1 cellular context compared by ENCODE assay signal in the genomic region with DNA sequence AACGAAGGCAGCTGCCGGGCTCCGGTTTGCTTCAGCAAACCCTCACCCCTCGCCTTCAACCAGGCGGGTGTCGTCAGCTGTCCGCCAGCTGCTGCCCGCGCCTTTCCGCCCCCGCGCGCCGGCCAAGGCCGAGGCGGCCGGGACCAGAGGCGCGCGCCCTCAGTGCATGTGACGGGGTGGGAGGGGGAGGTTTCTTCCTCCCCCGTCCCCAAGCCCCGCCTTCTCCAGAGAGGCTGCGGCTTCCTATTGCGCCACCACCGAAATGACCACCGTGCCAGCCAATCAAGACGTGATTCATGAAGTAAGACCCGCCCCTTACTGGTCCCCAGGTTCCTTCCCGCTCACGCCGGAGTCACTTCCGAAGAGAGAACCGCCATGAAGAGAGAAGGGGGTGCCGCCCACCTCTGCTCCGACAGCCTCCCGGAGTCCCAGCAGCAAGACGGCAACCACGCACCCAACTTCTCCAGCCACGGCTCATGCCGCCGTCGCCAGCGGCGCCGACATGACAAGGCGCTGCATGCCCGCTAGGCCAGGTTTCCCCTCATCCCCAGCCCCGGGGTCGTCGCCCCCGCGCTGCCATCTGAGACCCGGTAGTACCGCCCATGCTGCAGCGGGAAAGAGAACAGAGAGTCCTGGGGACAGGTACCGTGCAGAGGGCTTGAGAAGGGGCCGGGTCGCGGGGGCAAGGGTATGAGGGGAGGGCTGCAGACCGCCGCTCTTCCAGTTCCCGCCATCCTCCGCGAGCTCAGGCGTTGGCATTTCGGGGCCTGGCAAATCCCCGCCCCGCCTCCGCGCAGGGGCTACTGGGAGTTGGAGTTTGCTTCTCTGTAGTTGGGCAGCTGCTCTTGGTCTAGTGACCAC.
A peak's percentile ranks its signal among the peaks of the same experiment; 100 is the strongest.
TF ChIP-seq lines count a peak whose summit lies in the region.

A gene with protein sequence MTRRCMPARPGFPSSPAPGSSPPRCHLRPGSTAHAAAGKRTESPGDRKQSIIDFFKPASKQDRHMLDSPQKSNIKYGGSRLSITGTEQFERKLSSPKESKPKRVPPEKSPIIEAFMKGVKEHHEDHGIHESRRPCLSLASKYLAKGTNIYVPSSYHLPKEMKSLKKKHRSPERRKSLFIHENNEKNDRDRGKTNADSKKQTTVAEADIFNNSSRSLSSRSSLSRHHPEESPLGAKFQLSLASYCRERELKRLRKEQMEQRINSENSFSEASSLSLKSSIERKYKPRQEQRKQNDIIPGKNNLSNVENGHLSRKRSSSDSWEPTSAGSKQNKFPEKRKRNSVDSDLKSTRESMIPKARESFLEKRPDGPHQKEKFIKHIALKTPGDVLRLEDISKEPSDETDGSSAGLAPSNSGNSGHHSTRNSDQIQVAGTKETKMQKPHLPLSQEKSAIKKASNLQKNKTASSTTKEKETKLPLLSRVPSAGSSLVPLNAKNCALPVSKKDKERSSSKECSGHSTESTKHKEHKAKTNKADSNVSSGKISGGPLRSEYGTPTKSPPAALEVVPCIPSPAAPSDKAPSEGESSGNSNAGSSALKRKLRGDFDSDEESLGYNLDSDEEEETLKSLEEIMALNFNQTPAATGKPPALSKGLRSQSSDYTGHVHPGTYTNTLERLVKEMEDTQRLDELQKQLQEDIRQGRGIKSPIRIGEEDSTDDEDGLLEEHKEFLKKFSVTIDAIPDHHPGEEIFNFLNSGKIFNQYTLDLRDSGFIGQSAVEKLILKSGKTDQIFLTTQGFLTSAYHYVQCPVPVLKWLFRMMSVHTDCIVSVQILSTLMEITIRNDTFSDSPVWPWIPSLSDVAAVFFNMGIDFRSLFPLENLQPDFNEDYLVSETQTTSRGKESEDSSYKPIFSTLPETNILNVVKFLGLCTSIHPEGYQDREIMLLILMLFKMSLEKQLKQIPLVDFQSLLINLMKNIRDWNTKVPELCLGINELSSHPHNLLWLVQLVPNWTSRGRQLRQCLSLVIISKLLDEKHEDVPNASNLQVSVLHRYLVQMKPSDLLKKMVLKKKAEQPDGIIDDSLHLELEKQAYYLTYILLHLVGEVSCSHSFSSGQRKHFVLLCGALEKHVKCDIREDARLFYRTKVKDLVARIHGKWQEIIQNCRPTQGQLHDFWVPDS (plus strand): TSS at position 355 of the 861 bp plus-strand sequence. CDS start 148 bp downstream, at position 503.

TF ChIP-seq in K562, 482 proteins besides CTCF, POLR2A, EP300 and RAD21 (continued from another document and continues in another):
- TF ChIP-seq, protein P1, sequence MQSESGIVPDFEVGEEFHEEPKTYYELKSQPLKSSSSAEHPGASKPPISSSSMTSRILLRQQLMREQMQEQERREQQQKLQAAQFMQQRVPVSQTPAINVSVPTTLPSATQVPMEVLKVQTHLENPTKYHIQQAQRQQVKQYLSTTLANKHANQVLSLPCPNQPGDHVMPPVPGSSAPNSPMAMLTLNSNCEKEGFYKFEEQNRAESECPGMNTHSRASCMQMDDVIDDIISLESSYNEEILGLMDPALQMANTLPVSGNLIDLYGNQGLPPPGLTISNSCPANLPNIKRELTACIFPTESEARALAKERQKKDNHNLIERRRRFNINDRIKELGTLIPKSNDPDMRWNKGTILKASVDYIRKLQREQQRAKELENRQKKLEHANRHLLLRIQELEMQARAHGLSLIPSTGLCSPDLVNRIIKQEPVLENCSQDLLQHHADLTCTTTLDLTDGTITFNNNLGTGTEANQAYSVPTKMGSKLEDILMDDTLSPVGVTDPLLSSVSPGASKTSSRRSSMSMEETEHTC (IDR thresholded peaks at IDR 0.05), result peak; percentile 82
- TF ChIP-seq, protein P2, sequence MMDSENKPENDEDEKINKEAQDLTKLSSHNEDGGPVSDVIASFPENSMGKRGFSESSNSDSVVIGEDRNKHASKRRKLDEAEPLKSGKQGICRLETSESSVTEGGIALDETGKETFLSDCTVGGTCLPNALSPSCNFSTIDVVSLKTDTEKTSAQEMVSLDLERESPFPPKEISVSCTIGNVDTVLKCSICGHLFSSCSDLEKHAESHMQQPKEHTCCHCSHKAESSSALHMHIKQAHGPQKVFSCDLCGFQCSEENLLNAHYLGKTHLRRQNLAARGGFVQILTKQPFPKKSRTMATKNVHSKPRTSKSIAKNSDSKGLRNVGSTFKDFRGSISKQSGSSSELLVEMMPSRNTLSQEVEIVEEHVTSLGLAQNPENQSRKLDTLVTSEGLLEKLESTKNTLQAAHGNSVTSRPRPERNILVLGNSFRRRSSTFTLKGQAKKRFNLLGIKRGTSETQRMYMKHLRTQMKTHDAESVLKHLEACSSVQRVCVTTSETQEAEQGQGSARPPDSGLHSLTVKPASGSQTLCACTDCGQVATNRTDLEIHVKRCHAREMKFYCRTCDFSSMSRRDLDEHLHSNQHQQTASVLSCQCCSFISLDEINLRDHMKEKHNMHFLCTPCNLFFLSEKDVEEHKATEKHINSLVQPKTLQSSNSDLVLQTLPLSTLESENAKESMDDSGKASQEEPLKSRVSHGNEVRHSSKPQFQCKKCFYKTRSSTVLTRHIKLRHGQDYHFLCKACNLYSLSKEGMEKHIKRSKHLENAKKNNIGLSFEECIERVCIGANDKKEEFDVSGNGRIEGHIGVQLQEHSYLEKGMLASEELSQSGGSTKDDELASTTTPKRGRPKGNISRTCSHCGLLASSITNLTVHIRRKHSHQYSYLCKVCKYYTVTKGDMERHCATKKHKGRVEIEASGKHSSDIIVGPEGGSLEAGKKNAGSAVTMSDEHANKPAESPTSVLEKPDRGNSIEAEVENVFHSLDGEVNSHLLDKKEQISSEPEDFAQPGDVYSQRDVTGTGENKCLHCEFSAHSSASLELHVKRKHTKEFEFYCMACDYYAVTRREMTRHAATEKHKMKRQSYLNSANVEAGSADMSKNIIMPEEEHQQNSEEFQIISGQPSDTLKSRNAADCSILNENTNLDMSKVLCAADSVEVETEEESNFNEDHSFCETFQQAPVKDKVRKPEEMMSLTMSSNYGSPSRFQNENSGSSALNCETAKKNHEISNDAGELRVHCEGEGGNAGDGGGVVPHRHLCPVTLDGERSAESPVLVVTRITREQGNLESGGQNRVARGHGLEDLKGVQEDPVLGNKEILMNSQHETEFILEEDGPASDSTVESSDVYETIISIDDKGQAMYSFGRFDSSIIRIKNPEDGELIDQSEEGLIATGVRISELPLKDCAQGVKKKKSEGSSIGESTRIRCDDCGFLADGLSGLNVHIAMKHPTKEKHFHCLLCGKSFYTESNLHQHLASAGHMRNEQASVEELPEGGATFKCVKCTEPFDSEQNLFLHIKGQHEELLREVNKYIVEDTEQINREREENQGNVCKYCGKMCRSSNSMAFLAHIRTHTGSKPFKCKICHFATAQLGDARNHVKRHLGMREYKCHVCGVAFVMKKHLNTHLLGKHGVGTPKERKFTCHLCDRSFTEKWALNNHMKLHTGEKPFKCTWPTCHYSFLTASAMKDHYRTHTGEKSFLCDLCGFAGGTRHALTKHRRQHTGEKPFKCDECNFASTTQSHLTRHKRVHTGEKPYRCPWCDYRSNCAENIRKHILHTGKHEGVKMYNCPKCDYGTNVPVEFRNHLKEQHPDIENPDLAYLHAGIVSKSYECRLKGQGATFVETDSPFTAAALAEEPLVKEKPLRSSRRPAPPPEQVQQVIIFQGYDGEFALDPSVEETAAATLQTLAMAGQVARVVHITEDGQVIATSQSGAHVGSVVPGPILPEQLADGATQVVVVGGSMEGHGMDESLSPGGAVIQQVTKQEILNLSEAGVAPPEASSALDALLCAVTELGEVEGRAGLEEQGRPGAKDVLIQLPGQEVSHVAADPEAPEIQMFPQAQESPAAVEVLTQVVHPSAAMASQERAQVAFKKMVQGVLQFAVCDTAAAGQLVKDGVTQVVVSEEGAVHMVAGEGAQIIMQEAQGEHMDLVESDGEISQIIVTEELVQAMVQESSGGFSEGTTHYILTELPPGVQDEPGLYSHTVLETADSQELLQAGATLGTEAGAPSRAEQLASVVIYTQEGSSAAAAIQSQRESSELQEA (IDR thresholded peaks at IDR 0.05; ENCODE audit: low read depth), result no peak
- no peak for TF ChIP-seq BRD4 (IDR thresholded peaks at IDR 0.05)
- TF ChIP-seq, protein P3, sequence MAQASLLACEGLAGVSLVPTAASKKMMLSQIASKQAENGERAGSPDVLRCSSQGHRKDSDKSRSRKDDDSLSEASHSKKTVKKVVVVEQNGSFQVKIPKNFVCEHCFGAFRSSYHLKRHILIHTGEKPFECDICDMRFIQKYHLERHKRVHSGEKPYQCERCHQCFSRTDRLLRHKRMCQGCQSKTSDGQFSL (CRISPR knock-in tag; IDR thresholded peaks at IDR 0.05), result no peak
- TF ChIP-seq, protein P3 (tag; IDR thresholded peaks at IDR 0.05), result no peak
- TF ChIP-seq PHF20 (IDR thresholded peaks at IDR 0.05; ENCODE audit: partially characterized antibody), result peak; percentile 30
- TF ChIP-seq, protein P4, sequence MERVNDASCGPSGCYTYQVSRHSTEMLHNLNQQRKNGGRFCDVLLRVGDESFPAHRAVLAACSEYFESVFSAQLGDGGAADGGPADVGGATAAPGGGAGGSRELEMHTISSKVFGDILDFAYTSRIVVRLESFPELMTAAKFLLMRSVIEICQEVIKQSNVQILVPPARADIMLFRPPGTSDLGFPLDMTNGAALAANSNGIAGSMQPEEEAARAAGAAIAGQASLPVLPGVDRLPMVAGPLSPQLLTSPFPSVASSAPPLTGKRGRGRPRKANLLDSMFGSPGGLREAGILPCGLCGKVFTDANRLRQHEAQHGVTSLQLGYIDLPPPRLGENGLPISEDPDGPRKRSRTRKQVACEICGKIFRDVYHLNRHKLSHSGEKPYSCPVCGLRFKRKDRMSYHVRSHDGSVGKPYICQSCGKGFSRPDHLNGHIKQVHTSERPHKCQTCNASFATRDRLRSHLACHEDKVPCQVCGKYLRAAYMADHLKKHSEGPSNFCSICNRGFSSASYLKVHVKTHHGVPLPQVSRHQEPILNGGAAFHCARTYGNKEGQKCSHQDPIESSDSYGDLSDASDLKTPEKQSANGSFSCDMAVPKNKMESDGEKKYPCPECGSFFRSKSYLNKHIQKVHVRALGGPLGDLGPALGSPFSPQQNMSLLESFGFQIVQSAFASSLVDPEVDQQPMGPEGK (CRISPR knock-in tag; IDR thresholded peaks at IDR 0.05; ENCODE audit: borderline replicate concordance), result no peak
- TF ChIP-seq LCOR (CRISPR knock-in tag; IDR thresholded peaks at IDR 0.05), result no peak
- TF ChIP-seq, protein P5, sequence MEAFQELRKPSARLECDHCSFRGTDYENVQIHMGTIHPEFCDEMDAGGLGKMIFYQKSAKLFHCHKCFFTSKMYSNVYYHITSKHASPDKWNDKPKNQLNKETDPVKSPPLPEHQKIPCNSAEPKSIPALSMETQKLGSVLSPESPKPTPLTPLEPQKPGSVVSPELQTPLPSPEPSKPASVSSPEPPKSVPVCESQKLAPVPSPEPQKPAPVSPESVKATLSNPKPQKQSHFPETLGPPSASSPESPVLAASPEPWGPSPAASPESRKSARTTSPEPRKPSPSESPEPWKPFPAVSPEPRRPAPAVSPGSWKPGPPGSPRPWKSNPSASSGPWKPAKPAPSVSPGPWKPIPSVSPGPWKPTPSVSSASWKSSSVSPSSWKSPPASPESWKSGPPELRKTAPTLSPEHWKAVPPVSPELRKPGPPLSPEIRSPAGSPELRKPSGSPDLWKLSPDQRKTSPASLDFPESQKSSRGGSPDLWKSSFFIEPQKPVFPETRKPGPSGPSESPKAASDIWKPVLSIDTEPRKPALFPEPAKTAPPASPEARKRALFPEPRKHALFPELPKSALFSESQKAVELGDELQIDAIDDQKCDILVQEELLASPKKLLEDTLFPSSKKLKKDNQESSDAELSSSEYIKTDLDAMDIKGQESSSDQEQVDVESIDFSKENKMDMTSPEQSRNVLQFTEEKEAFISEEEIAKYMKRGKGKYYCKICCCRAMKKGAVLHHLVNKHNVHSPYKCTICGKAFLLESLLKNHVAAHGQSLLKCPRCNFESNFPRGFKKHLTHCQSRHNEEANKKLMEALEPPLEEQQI (IDR thresholded peaks at IDR 0.05), result no peak
- TF ChIP-seq, protein P6, sequence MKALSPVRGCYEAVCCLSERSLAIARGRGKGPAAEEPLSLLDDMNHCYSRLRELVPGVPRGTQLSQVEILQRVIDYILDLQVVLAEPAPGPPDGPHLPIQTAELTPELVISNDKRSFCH (CRISPR knock-in tag; IDR thresholded peaks at IDR 0.05), result no peak
- TF ChIP-seq, protein P6 (tag; IDR thresholded peaks at IDR 0.05), result 0 out of 2 replicates have a peak, but pooled peaks have one; percentile 9
- TF ChIP-seq, protein P7, sequence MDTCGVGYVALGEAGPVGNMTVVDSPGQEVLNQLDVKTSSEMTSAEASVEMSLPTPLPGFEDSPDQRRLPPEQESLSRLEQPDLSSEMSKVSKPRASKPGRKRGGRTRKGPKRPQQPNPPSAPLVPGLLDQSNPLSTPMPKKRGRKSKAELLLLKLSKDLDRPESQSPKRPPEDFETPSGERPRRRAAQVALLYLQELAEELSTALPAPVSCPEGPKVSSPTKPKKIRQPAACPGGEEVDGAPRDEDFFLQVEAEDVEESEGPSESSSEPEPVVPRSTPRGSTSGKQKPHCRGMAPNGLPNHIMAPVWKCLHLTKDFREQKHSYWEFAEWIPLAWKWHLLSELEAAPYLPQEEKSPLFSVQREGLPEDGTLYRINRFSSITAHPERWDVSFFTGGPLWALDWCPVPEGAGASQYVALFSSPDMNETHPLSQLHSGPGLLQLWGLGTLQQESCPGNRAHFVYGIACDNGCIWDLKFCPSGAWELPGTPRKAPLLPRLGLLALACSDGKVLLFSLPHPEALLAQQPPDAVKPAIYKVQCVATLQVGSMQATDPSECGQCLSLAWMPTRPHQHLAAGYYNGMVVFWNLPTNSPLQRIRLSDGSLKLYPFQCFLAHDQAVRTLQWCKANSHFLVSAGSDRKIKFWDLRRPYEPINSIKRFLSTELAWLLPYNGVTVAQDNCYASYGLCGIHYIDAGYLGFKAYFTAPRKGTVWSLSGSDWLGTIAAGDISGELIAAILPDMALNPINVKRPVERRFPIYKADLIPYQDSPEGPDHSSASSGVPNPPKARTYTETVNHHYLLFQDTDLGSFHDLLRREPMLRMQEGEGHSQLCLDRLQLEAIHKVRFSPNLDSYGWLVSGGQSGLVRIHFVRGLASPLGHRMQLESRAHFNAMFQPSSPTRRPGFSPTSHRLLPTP (IDR thresholded peaks at IDR 0.05; ENCODE audit: borderline replicate concordance, extremely low read depth, insufficient read length), result no peak
- no peak for TF ChIP-seq SREBF2 (CRISPR knock-in tag; IDR thresholded peaks at IDR 0.05)
- TF ChIP-seq SRF (CRISPR knock-in tag; IDR thresholded peaks at IDR 0.05), result peak in 1 of 2 experiments; percentile 45; a peak in 1 of 4 replicates
- no peak for TF ChIP-seq RFX5 (IDR thresholded peaks at IDR 0.05; ENCODE audit: low read depth, low read length)
- TF ChIP-seq POLR2H (tag; IDR thresholded peaks at IDR 0.05; ENCODE audit: low read depth), result peak; percentile 16; the same call in 1 of the 2 replicates
- 0 out of 2 replicates have a peak, but pooled peaks have one; percentile 23 for TF ChIP-seq ZNF766 (CRISPR knock-in tag; conservative IDR thresholded peaks at IDR 0.05)
- TF ChIP-seq ZNF232 (CRISPR knock-in tag; IDR thresholded peaks at IDR 0.05), result no peak
